Comparison of ENCODE assay signal across 14 cellular contexts in the genomic region with DNA sequence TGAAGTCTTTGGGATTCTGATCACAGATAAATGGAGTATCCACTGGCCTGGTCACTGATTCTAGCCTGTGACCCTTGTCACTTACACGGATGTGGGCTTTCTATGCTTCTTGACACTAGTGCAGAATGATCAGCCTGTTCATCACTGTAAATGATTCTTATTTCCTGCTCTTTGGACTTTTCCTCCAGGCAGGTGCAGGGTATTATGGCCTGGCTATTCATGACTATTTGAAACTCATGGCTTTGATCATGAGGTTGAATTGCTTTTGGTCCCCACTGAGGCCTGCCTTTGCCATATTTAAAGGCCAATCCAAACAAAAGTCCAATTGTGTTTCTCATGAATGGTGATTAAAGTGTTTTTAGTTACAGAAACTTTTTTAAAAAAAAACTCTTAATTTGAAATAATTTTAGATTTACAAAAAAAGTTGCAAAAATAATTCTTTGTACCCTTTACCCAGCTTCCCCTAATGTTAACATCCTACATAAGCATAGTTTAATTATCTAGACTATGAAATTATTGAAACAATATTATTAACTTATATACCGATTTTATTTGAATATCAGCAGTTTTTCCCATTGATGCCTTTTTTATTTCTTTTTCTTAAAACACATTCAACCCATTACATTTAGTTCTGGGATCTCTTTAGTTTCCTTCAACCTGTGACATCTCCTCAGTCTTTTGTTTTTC.
"Had no signal": no experiment of that assay in that cellular context is flagged by ENCODE, and none has a peak within 500 bp of the region (broad histone marks: within the 10 kb centered on the region; RNA-seq: fewer than 3 reads in every experiment).

No MANE protein-coding gene starts in this region.

- H3K27me3 Mint-ChIP-seq: activated naive CD8-positive, alpha-beta T cell treated with anti-CD3 and anti-CD28 coated beads, Interleukin-2, amount 50 U/mL, for 24 hours; stimulated activated memory B cell treated with anti-CD40 and anti-IgM and Interleukin-4, amounts not matched to agents 10 μg/mL and 1 μg/mL and 100 μg/mL, for 72 hours had no signal

- ATAC-seq: activated CD4-positive, CD25-positive, alpha-beta regulatory T cell treated with anti-CD3 and anti-CD28 coated beads, Interleukin-2, amount 50 U/mL, for 24 hours; activated naive CD8-positive, alpha-beta T cell treated with anti-CD3 and anti-CD28 coated beads, Interleukin-2, amount 50 U/mL, for 24 hours; lower lobe of right lung; stimulated activated memory B cell treated with anti-CD40 and anti-IgM and Interleukin-4, amounts not matched to agents 10 μg/mL and 1 μg/mL and 100 μg/mL, for 72 hours had no signal

- H2AFZ ChIP-seq: parathyroid adenoma had no signal

- H3K4me3 ChIP-seq: dorsolateral prefrontal cortex, lower lobe of right lung, thyroid gland had no signal

- H3K27ac ChIP-seq: dorsolateral prefrontal cortex, lower lobe of right lung, parathyroid adenoma, thyroid gland had no signal

- H3K36me3 ChIP-seq: lower lobe of right lung, thyroid gland had no signal

- H3K4me1 ChIP-seq: parathyroid adenoma had no signal

- H3K9me3 ChIP-seq: lower lobe of right lung, thyroid gland had no signal

- H3K4me3 Mint-ChIP-seq: activated naive CD4-positive, alpha-beta T cell treated with anti-CD3 and anti-CD28 coated beads for 36 hours; activated naive CD8-positive, alpha-beta T cell treated with anti-CD3 and anti-CD28 coated beads, Interleukin-2, amount 50 U/mL, for 24 hours; mesothelial cell of epicardium; stimulated activated memory B cell treated with anti-CD40 and anti-IgM and Interleukin-4, amounts not matched to agents 10 μg/mL and 1 μg/mL and 100 μg/mL, for 72 hours had no signal

- H3K27ac Mint-ChIP-seq: activated naive CD4-positive, alpha-beta T cell treated with anti-CD3 and anti-CD28 coated beads for 36 hours; activated naive CD8-positive, alpha-beta T cell treated with anti-CD3 and anti-CD28 coated beads, Interleukin-2, amount 50 U/mL, for 24 hours; activated T-helper 2 cell treated with anti-CD3 and anti-CD28 coated beads, Interferon-gamma antibody, Interleukin-2, Interleukin-4, amounts not matched to agents 10 μg/mL and 5 μg/mL and 100 μg/mL, durations not matched to agents 14 hours and 24 hours and 36 hours; mesothelial cell of epicardium; stimulated activated memory B cell treated with anti-CD40 and anti-IgM and Interleukin-4, amounts not matched to agents 10 μg/mL and 1 μg/mL and 100 μg/mL, for 72 hours had no signal

- H3K9me3 Mint-ChIP-seq: activated naive CD4-positive, alpha-beta T cell treated with anti-CD3 and anti-CD28 coated beads for 36 hours; activated T-helper 2 cell treated with anti-CD3 and anti-CD28 coated beads, Interferon-gamma antibody, Interleukin-2, Interleukin-4, amounts not matched to agents 10 μg/mL and 5 μg/mL and 100 μg/mL, durations not matched to agents 14 hours and 24 hours and 36 hours; stimulated activated memory B cell treated with anti-CD40 and anti-IgM and Interleukin-4, amounts not matched to agents 10 μg/mL and 1 μg/mL and 100 μg/mL, for 72 hours had no signal

- H3K36me3 Mint-ChIP-seq: mesothelial cell of epicardium had no signal

- DNase-seq: activated CD4-positive, alpha-beta T cell treated with anti-CD3 and anti-CD28 coated beads, Interleukin-2, amount 50 U/mL, for 4 hours; activated naive CD4-positive, alpha-beta T cell treated with anti-CD3 and anti-CD28 coated beads for 36 hours; activated naive CD8-positive, alpha-beta T cell treated with anti-CD3 and anti-CD28 coated beads, Interleukin-2, amount 50 U/mL, for 24 hours; activated T-cell treated with anti-CD3 and anti-CD28 coated beads for 4 hours; aorta; dorsolateral prefrontal cortex; lower lobe of right lung; T-helper 9 cell; thyroid gland had no signal

- H3K9ac ChIP-seq: parathyroid adenoma had no signal

- H3K27me3 ChIP-seq: dorsolateral prefrontal cortex, thyroid gland had no signal
